ENCODE assay signal across 8 cellular contexts in the genomic region with DNA sequence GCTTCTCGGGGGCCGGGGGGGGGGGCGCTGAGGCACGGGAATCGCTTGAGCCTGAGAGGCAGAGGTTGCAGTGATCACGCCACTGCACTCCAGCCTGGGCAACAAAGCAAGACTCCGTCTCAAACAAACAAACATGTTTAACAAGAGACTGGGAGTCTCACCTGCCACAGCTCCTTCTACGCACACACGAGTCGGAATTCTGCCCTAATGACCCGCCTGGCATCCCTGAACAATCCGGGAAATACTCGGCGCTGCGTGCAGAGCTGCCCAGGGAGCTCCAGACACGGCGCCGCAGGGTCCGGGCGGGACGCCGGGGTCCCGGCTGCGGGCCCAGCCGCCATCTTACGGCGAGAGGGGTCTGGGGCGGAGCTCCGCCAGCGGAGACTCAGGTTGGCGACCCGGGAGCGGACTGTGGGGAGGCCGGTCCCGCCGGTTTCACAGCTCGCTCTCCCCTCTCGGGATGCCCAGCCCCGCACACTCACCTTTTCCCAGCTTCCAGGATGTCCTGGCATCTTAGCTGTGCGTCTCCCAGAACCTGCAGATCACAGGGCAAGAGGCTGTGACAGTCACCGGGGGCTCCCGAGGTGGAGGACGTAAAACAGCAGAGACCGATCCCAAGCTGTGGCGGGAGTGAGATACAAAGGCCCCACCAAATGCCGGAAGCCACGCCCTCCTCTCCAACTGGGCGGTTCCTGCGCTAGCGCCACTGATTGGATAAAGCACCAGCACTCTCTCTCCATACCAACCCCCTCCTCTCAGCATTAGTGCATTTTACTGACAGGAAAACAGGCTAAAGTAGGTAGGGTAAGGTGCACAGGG.
A peak's percentile ranks its signal among the peaks of the same experiment; 100 is the strongest.
DNase-seq lines count a peak whose midpoint lies in the region; ATAC-seq and TF ChIP-seq lines count a peak whose summit lies in the region.

No MANE protein-coding gene starts in this region.

- ATAC-seq in HG03095 (IDR thresholded peaks at IDR 0.05; ENCODE audit: unreplicated experiment): peak; percentile 99

- peak; percentile 72 for DNase-seq in 8988T
- DNase-seq in NCI-H2196 treated with DMSO at 0.1 percent for 48 hours (lab: John Stamatoyannopoulos, UW; ENCODE audit: unreplicated experiment): peak; percentile 78
- DNase-seq in activated CD4-positive, CD25-positive, alpha-beta regulatory T cell treated with anti-CD3 and anti-CD28 coated beads, Interleukin-2, amount 50 U/mL, for 16 hours (ENCODE audit: low read depth, low spot score): peak; percentile 81
- peak; percentile 98 for DNase-seq in cerebellar cortex (ENCODE audit: low spot score)
- DNase-seq in islet precursor cell: peak; percentile 97
- peak; percentile 86 to 91 (median 89) for DNase-seq in stimulated activated CD4-positive, alpha-beta T cell treated with anti-CD3 and anti-CD28 coated beads, Interleukin-12 subunit alpha, Interleukin-12 subunit beta, amount 100 ng/mL, for 48 hours (ENCODE audit: low read depth in 2 of 3, low spot score in 1 of 3)

- peak; percentile 83 for TF ChIP-seq POLR2A in GM18526 (IDR thresholded peaks at IDR 0.05; ENCODE audit: extremely low read depth, insufficient read length)

Comparison
In these comparisons a context has a peak if more than half of its experiments do, and no peak if none do; other contexts are left out.
1. Peak in every context shown above with its lines: DNase-seq and ATAC-seq.